Comparison of ENCODE assay signal across 1 cellular context in the genomic region with DNA sequence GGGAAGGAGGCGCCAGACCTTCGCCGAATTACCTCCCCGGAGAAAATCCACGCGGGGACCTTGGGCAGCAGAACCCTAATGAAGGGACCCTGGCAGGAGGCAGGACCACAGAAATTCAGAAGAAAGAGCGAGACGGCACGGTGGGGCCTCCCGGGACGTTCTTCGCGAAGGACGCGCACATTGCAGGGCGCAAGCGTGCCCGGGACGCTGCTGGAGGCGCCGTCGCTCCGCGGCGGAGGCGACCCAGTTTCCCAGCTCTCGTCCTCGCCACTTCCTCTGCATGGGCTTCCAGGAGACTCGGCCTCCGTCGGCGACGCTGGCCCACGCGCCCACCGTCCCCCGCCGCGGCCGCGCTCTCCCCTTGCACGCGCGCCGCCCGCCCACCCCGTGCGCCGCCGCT.
TF ChIP-seq lines count a peak whose summit lies in the region.

No MANE protein-coding gene starts in this region.

TF ChIP-seq in WTC11, 78 proteins besides CTCF, POLR2A, EP300 and RAD21 (continued from another document):
- TF ChIP-seq, protein P1, sequence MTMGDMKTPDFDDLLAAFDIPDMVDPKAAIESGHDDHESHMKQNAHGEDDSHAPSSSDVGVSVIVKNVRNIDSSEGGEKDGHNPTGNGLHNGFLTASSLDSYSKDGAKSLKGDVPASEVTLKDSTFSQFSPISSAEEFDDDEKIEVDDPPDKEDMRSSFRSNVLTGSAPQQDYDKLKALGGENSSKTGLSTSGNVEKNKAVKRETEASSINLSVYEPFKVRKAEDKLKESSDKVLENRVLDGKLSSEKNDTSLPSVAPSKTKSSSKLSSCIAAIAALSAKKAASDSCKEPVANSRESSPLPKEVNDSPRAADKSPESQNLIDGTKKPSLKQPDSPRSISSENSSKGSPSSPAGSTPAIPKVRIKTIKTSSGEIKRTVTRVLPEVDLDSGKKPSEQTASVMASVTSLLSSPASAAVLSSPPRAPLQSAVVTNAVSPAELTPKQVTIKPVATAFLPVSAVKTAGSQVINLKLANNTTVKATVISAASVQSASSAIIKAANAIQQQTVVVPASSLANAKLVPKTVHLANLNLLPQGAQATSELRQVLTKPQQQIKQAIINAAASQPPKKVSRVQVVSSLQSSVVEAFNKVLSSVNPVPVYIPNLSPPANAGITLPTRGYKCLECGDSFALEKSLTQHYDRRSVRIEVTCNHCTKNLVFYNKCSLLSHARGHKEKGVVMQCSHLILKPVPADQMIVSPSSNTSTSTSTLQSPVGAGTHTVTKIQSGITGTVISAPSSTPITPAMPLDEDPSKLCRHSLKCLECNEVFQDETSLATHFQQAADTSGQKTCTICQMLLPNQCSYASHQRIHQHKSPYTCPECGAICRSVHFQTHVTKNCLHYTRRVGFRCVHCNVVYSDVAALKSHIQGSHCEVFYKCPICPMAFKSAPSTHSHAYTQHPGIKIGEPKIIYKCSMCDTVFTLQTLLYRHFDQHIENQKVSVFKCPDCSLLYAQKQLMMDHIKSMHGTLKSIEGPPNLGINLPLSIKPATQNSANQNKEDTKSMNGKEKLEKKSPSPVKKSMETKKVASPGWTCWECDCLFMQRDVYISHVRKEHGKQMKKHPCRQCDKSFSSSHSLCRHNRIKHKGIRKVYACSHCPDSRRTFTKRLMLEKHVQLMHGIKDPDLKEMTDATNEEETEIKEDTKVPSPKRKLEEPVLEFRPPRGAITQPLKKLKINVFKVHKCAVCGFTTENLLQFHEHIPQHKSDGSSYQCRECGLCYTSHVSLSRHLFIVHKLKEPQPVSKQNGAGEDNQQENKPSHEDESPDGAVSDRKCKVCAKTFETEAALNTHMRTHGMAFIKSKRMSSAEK (CRISPR knock-in tag; IDR thresholded peaks at IDR 0.05; ENCODE audit: borderline replicate concordance), result no peak
